In genomic region chr12:21523148-21523547, GRCh38 we compare ENCODE assay signal across 40 cellular contexts. TPM values are rescaled to one million over a fixed set of nuclear protein-coding genes. Genes with fewer than 3 reads are reported as not detected.
"Had no signal": no experiment of that assay in that cellular context is flagged by ENCODE, and none has a peak within 500 bp of the region (broad histone marks: within the 10 kb centered on the region; RNA-seq: fewer than 3 reads in every experiment).

No MANE protein-coding gene starts in this region.

- H3K4me3 ChIP-seq: adrenal gland, ascending aorta, body of pancreas, breast epithelium, cardiac muscle cell had no signal

- DNase-seq: activated effector memory CD4-positive, alpha-beta T cell treated with anti-CD3 and anti-CD28 coated beads, Interleukin-2, amount 50 U/mL, for 16 hours; activated effector memory CD4-positive, alpha-beta T cell treated with Interleukin-2 at 50 U/mL for 16 hours; activated gamma-delta T cell; activated gamma-delta T cell treated with Interleukin-2 at 50 U/mL for 16 hours; activated naive CD4-positive, alpha-beta T cell; activated naive CD4-positive, alpha-beta T cell treated with anti-CD3 and anti-CD28 coated beads for 36 hours; activated naive CD4-positive, alpha-beta T cell treated with anti-CD3 and anti-CD28 coated beads, Interleukin-2, amount 10 ng/mL, durations not matched to agents 7 days and 5 days; activated naive CD4-positive, alpha-beta T cell treated with anti-CD3 and anti-CD28 coated beads, Interleukin-2, amount 50 U/mL, for 16 hours; activated naive CD4-positive, alpha-beta T cell treated with Interleukin-2 at 50 U/mL for 16 hours; activated naive CD8-positive, alpha-beta T cell treated with anti-CD3 and anti-CD28 coated beads for 36 hours; activated naive CD8-positive, alpha-beta T cell treated with anti-CD3 and anti-CD28 coated beads, Interleukin-2, amount 10 ng/mL, durations not matched to agents 7 days and 5 days; activated naive CD8-positive, alpha-beta T cell treated with anti-CD3 and anti-CD28 coated beads, Interleukin-2, amount 50 U/mL, for 24 hours; activated T-cell treated with anti-CD3 and anti-CD28 coated beads, Interleukin-2, amount 50 U/mL, for 1 hour; activated T-cell treated with anti-CD3 and anti-CD28 coated beads, Interleukin-2, amount 50 U/mL, for 24 hours; activated T-cell treated with anti-CD3 and anti-CD28 coated beads, Interleukin-2, amount 50 U/mL, for 4 hours; activated T-cell treated with anti-CD3 and anti-CD28 coated beads, Interleukin-2, amount 50 U/mL, for 48 hours; activated T-cell treated with anti-CD3 and anti-CD28 coated beads, Interleukin-2, amount 50 U/mL, for 72 hours; adrenal gland; amniotic stem cell; amygdala; anterior cingulate cortex; aorta; body of pancreas; brain microvascular endothelial cell; caudate nucleus; central memory CD4-positive, alpha-beta T cell; cerebellar nuclear complex had no signal

- H3K9me3 ChIP-seq: adrenal gland, body of pancreas, breast epithelium had no signal

- ATAC-seq: activated naive CD4-positive, alpha-beta T cell treated with anti-CD3 and anti-CD28 coated beads, Interleukin-2, amount 50 U/mL, for 72 hours; activated naive CD8-positive, alpha-beta T cell treated with anti-CD3 and anti-CD28 coated beads, Interleukin-2, amount 50 U/mL, for 24 hours; activated T-cell treated with anti-CD3 and anti-CD28 coated beads, Interleukin-2, amount 50 U/mL, for 4 hours; activated T-cell treated with anti-CD3 and anti-CD28 coated beads, Interleukin-2, amount 50 U/mL, for 72 hours; activated T-helper 17 cell treated with anti-CD3 and anti-CD28 coated beads, Interleukin-2, amount 50 U/mL, for 72 hours; body of pancreas had no signal

- H3K4me1 ChIP-seq: adrenal gland, ascending aorta, breast epithelium had no signal

- H3K27ac ChIP-seq: adrenal gland, ascending aorta, body of pancreas, brain microvascular endothelial cell, breast epithelium, cardiac muscle cell had no signal

- H3K27ac Mint-ChIP-seq: activated naive CD4-positive, alpha-beta T cell treated with anti-CD3 and anti-CD28 coated beads for 36 hours; activated naive CD4-positive, alpha-beta T cell treated with anti-CD3 and anti-CD28 coated beads, Interleukin-2, amount 10 ng/mL, durations not matched to agents 7 days and 5 days; activated naive CD4-positive, alpha-beta T cell treated with anti-CD3 and anti-CD28 coated beads, Interleukin-2, amount 50 U/mL, for 24 hours; activated naive CD4-positive, alpha-beta T cell treated with anti-CD3 and anti-CD28 coated beads, Interleukin-2, amount 50 U/mL, for 72 hours; activated naive CD8-positive, alpha-beta T cell; activated naive CD8-positive, alpha-beta T cell treated with anti-CD3 and anti-CD28 coated beads for 36 hours; activated naive CD8-positive, alpha-beta T cell treated with anti-CD3 and anti-CD28 coated beads, Interleukin-2, amount 10 ng/mL, durations not matched to agents 7 days and 5 days; activated naive CD8-positive, alpha-beta T cell treated with anti-CD3 and anti-CD28 coated beads, Interleukin-2, amount 50 U/mL, for 24 hours; activated T-cell treated with anti-CD3 and anti-CD28 coated beads, Interleukin-2, amount 50 U/mL, for 24 hours; activated T-cell treated with anti-CD3 and anti-CD28 coated beads, Interleukin-2, amount 50 U/mL, for 72 hours; activated T-helper 1 cell treated with anti-CD3 and anti-CD28 coated beads, Interleukin-12 subunit alpha, Interleukin-12 subunit beta, Interleukin-2, Interleukin-4 antibody, amounts not matched to agents 30 ng/mL and 10 ng/mL and 1 ng/mL, durations not matched to agents 14 hours and 24 hours and 36 hours; activated T-helper 2 cell treated with anti-CD3 and anti-CD28 coated beads, Interferon-gamma antibody, Interleukin-2, Interleukin-4, amounts not matched to agents 10 μg/mL and 5 μg/mL and 100 μg/mL, durations not matched to agents 14 hours and 24 hours and 36 hours; brain had no signal

- H3K36me3 Mint-ChIP-seq: activated naive CD4-positive, alpha-beta T cell treated with anti-CD3 and anti-CD28 coated beads, Interleukin-2, amount 50 U/mL, for 72 hours; brain had no signal

- H3K27me3 ChIP-seq: adrenal gland, ascending aorta, body of pancreas, brain microvascular endothelial cell had no signal

- H3K9me3 Mint-ChIP-seq: activated naive CD4-positive, alpha-beta T cell treated with anti-CD3 and anti-CD28 coated beads, Interleukin-2, amount 10 ng/mL, durations not matched to agents 7 days and 5 days; activated naive CD8-positive, alpha-beta T cell treated with anti-CD3 and anti-CD28 coated beads, Interleukin-2, amount 10 ng/mL, durations not matched to agents 7 days and 5 days; central memory CD8-positive, alpha-beta T cell had no signal

- H3K4me3 Mint-ChIP-seq: activated naive CD4-positive, alpha-beta T cell treated with anti-CD3 and anti-CD28 coated beads for 36 hours; activated naive CD4-positive, alpha-beta T cell treated with anti-CD3 and anti-CD28 coated beads, Interleukin-2, amount 10 ng/mL, durations not matched to agents 7 days and 5 days; activated naive CD4-positive, alpha-beta T cell treated with anti-CD3 and anti-CD28 coated beads, Interleukin-2, amount 50 U/mL, for 24 hours; activated naive CD8-positive, alpha-beta T cell; activated naive CD8-positive, alpha-beta T cell treated with anti-CD3 and anti-CD28 coated beads for 36 hours; activated naive CD8-positive, alpha-beta T cell treated with anti-CD3 and anti-CD28 coated beads, Interleukin-2, amount 10 ng/mL, durations not matched to agents 7 days and 5 days; activated naive CD8-positive, alpha-beta T cell treated with anti-CD3 and anti-CD28 coated beads, Interleukin-2, amount 50 U/mL, for 24 hours; activated T-cell treated with anti-CD3 and anti-CD28 coated beads, Interleukin-2, amount 50 U/mL, for 24 hours; activated T-cell treated with anti-CD3 and anti-CD28 coated beads, Interleukin-2, amount 50 U/mL, for 4 hours; activated T-cell treated with anti-CD3 and anti-CD28 coated beads, Interleukin-2, amount 50 U/mL, for 72 hours; activated T-helper 1 cell treated with anti-CD3 and anti-CD28 coated beads, Interleukin-12 subunit alpha, Interleukin-12 subunit beta, Interleukin-2, Interleukin-4 antibody, amounts not matched to agents 30 ng/mL and 10 ng/mL and 1 ng/mL, durations not matched to agents 14 hours and 24 hours and 36 hours; activated T-helper 17 cell treated with anti-CD3 and anti-CD28 coated beads, Interleukin-2, amount 50 U/mL, for 72 hours; brain; central memory CD8-positive, alpha-beta T cell had no signal

- H3K36me3 ChIP-seq: adrenal gland, ascending aorta, breast epithelium, cardiac muscle cell had no signal

- H3K4me1 Mint-ChIP-seq: central memory CD8-positive, alpha-beta T cell had no signal

- FAIRE-seq: astrocyte, bronchial epithelial cell had no signal

RNA-seq across cellular contexts. Expression of gene SPX, which starts 2.9 kb away (rescaled TPM):
- total RNA-seq: ascending aorta had no signal
